10 cellular contexts compared by ENCODE assay signal in genomic region chr6:88376759-88377387, GRCh38.
DNase-seq lines count a peak whose midpoint lies in the region; ATAC-seq, FAIRE-seq and TF ChIP-seq lines count a peak whose summit lies in the region.
"Had no signal": no experiment of that assay in that cellular context is flagged by ENCODE, and none has a peak within 500 bp of the region (broad histone marks: within the 10 kb centered on the region; RNA-seq: fewer than 3 reads in every experiment).

No MANE protein-coding gene starts in this region.

- FAIRE-seq in H54 (lab: Jason Lieb, UNC): peak; percentile 65

- no peak for TF ChIP-seq CTCF in astrocyte of the cerebellum (IDR thresholded peaks at IDR 0.05; ENCODE audit: low read depth, low read length, missing control alignments)

- intact Hi-C loops in Right ventricle myocardium superior (cut with DNase I): no loop called here

- H3K4me3 ChIP-seq in astrocyte of the cerebellum (ENCODE audit: low read depth, low read length): no peak overlapping the region
- H3K4me3 ChIP-seq: gastroesophageal sphincter had no signal

- in situ Hi-C loops in astrocyte of the cerebellum (cut with HindIII; ENCODE audit: low sequenced_read_pairs): no loop called here

- ATAC-seq in GM21360 (IDR thresholded peaks at IDR 0.05; ENCODE audit: unreplicated experiment) (no peak), Right ventricle myocardium superior (ENCODE audit: poor library complexity) (no peak), GM19463 (IDR thresholded peaks at IDR 0.05; ENCODE audit: unreplicated experiment) (no peak)
- ATAC-seq: gastroesophageal sphincter had no signal

- no peak for TF ChIP-seq POLR2A in H54 (IDR thresholded peaks at IDR 0.05; ENCODE audit: low read depth, low read length)

- DNase-seq in A172 (ENCODE audit: low spot score) (peak; percentile 66), H54 (ENCODE audit: insufficient read length, low spot score) (no peak), astrocyte of the cerebellum (ENCODE audit: low read depth) (peak; percentile 94), kidney tubule cell (ENCODE audit: low spot score) (peak; percentile 67), Right ventricle myocardium superior (no peak), hypothalamus (lab: John Stamatoyannopoulos, UW) (no peak)
- DNase-seq: activated CD4-positive, alpha-beta T cell treated with anti-CD3 and anti-CD28 coated beads for 1 hour had no signal

Comparison
In these comparisons a context has a peak if more than half of its experiments do, and no peak if none do; other contexts are left out.
1. DNase-seq: peak in A172 (single experiment), astrocyte of the cerebellum (single experiment) and kidney tubule cell (single experiment); none in H54 (single experiment), Right ventricle myocardium superior (single experiment) and hypothalamus (0 of 51).